Comparison of ENCODE assay signal across 1 cellular context in the genomic region with DNA sequence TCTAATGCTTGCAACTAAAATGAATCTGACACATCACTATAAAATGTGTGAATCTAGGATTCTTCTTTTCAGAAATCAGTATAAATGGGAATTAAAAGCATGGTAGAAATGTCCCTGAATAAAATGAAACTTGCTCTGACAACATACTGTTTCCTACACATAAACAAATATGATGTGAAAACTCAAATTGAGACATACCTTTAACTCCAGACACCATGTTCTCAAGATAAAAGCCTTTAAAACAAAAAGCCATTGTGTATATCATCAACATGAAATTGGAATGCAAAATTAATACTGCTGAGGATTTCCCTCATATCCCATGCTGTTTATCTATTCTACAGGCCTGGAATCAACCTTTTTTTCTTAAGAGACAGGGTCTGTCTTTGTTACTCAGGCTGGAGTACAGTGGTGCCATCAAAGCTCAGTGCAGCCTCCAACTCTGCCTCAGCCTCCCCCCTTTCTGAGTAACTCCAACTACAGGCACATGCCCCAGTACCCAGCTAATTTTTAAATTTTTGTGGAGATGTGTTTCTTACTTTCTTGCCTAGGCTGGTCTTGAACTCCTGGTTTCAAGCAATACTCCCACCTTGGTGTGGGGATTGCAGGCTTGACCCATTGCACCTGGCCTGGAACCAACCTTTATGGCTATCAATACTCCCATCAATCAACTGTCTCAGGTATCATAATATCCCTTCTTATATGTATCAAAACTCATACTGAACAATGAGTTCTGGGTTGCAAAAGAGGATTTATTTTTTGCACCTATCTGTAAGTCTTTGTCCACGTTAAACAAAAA.
TF ChIP-seq lines count a peak whose summit lies in the region.

No MANE protein-coding gene starts in this region.

TF ChIP-seq in GM12878, 131 proteins besides CTCF, POLR2A, EP300 and RAD21:
- TF ChIP-seq DPF2 (IDR thresholded peaks at IDR 0.05), result no peak
- TF ChIP-seq E2F4 (IDR thresholded peaks at IDR 0.05; ENCODE audit: low read depth, low read length), result no peak
- TF ChIP-seq POLR2AphosphoS2 (IDR thresholded peaks at IDR 0.05; ENCODE audit: low read depth, low read length), result 0 out of 2 replicates have a peak, but pooled peaks have one; percentile 34
- no peak for TF ChIP-seq CEBPB (IDR thresholded peaks at IDR 0.05; ENCODE audit: borderline replicate concordance in 1 of 2, low read depth in 2 of 2, low read length in 2 of 2)
- TF ChIP-seq MXI1 (IDR thresholded peaks at IDR 0.05; ENCODE audit: low read depth, low read length), result no peak
- no peak for TF ChIP-seq TCF3 (IDR thresholded peaks at IDR 0.05; ENCODE audit: borderline replicate concordance, insufficient read depth, low read depth, low read length)
- no peak for TF ChIP-seq ZNF274 (IDR thresholded peaks at IDR 0.05; ENCODE audit: insufficient read depth, insufficient read length)
- TF ChIP-seq E4F1 (IDR thresholded peaks at IDR 0.05; ENCODE audit: borderline replicate concordance, partially characterized antibody), result no peak
- no peak for TF ChIP-seq KLF5 (IDR thresholded peaks at IDR 0.05; ENCODE audit: partially characterized antibody)
- no peak for TF ChIP-seq CHD1 (IDR thresholded peaks at IDR 0.05; ENCODE audit: low read depth, low read length)
- no peak for TF ChIP-seq ZNF217 (IDR thresholded peaks at IDR 0.05)
- no peak for TF ChIP-seq ZBED1 (IDR thresholded peaks at IDR 0.05; ENCODE audit: borderline replicate concordance)
- TF ChIP-seq, protein P1, sequence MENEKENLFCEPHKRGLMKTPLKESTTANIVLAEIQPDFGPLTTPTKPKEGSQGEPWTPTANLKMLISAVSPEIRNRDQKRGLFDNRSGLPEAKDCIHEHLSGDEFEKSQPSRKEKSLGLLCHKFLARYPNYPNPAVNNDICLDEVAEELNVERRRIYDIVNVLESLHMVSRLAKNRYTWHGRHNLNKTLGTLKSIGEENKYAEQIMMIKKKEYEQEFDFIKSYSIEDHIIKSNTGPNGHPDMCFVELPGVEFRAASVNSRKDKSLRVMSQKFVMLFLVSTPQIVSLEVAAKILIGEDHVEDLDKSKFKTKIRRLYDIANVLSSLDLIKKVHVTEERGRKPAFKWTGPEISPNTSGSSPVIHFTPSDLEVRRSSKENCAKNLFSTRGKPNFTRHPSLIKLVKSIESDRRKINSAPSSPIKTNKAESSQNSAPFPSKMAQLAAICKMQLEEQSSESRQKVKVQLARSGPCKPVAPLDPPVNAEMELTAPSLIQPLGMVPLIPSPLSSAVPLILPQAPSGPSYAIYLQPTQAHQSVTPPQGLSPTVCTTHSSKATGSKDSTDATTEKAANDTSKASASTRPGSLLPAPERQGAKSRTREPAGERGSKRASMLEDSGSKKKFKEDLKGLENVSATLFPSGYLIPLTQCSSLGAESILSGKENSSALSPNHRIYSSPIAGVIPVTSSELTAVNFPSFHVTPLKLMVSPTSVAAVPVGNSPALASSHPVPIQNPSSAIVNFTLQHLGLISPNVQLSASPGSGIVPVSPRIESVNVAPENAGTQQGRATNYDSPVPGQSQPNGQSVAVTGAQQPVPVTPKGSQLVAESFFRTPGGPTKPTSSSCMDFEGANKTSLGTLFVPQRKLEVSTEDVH (IDR thresholded peaks at IDR 0.05; ENCODE audit: low read depth, partially characterized antibody), result peak; percentile 25
- no peak for TF ChIP-seq SIX5 (IDR thresholded peaks at IDR 0.05; ENCODE audit: low read depth, low read length, severe bottlenecking)
- 0 out of 2 replicates have a peak, but pooled peaks have one; percentile 31 for TF ChIP-seq POLR2AphosphoS5 (IDR thresholded peaks at IDR 0.05; ENCODE audit: low read length)
- TF ChIP-seq FOXK2 (IDR thresholded peaks at IDR 0.05), result no peak
- TF ChIP-seq IKZF2 (IDR thresholded peaks at IDR 0.05), result no peak
- no peak for TF ChIP-seq NFIC (IDR thresholded peaks at IDR 0.05; ENCODE audit: low read depth, low read length)
